Comparison of ENCODE assay signal across 2 cellular contexts in genomic region chr2:30691948-30692828, GRCh38.
TF ChIP-seq lines count a peak whose summit lies in the region.

No MANE protein-coding gene starts in this region.

TF ChIP-seq in K562, 482 proteins besides CTCF, POLR2A, EP300 and RAD21 (continued from another document):
- TF ChIP-seq GATAD2B (IDR thresholded peaks at IDR 0.05; ENCODE audit: borderline replicate concordance) (no peak), SMC3 (conservative IDR thresholded peaks at IDR 0.05; ENCODE audit: insufficient read depth, low read depth, low read length) (no peak), NCOA6 (IDR thresholded peaks at IDR 0.05) (no peak), NFIC (IDR thresholded peaks at IDR 0.05) (no peak), MAFF (IDR thresholded peaks at IDR 0.05; ENCODE audit: low read length) (no peak), E2F6 (IDR thresholded peaks at IDR 0.05; ENCODE audit: borderline replicate concordance in 1 of 2, extremely low read depth in 1 of 2, insufficient read depth in 1 of 2, insufficient read length in 1 of 2, low read depth in 1 of 2, low read length in 1 of 2, poor library complexity in 1 of 2, severe bottlenecking in 1 of 2) (no peak), ZNF165 (CRISPR knock-in tag; IDR thresholded peaks at IDR 0.05; ENCODE audit: borderline replicate concordance) (no peak), EWSR1 (IDR thresholded peaks at IDR 0.05; ENCODE audit: borderline replicate concordance, low read depth, partially characterized antibody) (no peak), ZNF121 (CRISPR knock-in tag; conservative IDR thresholded peaks at IDR 0.05) (no peak), STAT5B (CRISPR knock-in tag; IDR thresholded peaks at IDR 0.05) (no peak), SMARCE1 (IDR thresholded peaks at IDR 0.05) (no peak), SIN3B (IDR thresholded peaks at IDR 0.05; ENCODE audit: low read depth) (no peak), MYBL2 (IDR thresholded peaks at IDR 0.05; ENCODE audit: low read depth) (no peak), MYBL2 (CRISPR knock-in tag; IDR thresholded peaks at IDR 0.05; ENCODE audit: borderline replicate concordance) (no peak), PCBP2 (IDR thresholded peaks at IDR 0.05; ENCODE audit: low read depth, low read length, poor library complexity, severe bottlenecking) (no peak), CBX2 (IDR thresholded peaks at IDR 0.05; ENCODE audit: insufficient read depth, low read length, poor library complexity, severe bottlenecking) (no peak)
TF ChIP-seq in K562: peak in this region for 0.

TF ChIP-seq in liver, 16 proteins besides CTCF, POLR2A, EP300 and RAD21 (continued from another document):
- TF ChIP-seq, protein P1, sequence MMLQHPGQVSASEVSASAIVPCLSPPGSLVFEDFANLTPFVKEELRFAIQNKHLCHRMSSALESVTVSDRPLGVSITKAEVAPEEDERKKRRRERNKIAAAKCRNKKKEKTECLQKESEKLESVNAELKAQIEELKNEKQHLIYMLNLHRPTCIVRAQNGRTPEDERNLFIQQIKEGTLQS (IDR thresholded peaks at IDR 0.05), result no peak
- TF ChIP-seq GABPA (IDR thresholded peaks at IDR 0.05 in 1 of 2, conservative IDR thresholded peaks at IDR 0.05 in 1 of 2) (no peak), ZBTB33 (IDR thresholded peaks at IDR 0.05) (no peak), JUND (IDR thresholded peaks at IDR 0.05) (no peak), EGR1 (IDR thresholded peaks at IDR 0.05; ENCODE audit: low read depth in 2 of 2) (no peak)
